In genomic region chr9:114806571-114806970, GRCh38 we compare ENCODE assay signal across 9 cellular contexts. TPM values are rescaled to one million over a fixed set of nuclear protein-coding genes. Genes with fewer than 3 reads are reported as not detected.
DNase-seq lines count a peak whose midpoint lies in the region; ATAC-seq and TF ChIP-seq lines count a peak whose summit lies in the region.
"Had no signal": no experiment of that assay in that cellular context is flagged by ENCODE, and none has a peak within 500 bp of the region (broad histone marks: within the 10 kb centered on the region; RNA-seq: fewer than 3 reads in every experiment).

No MANE protein-coding gene starts in this region.

- no peak overlapping the region for H4K91ac ChIP-seq in mesenchymal stem cell (ENCODE audit: low read length)

- no peak overlapping the region for H4K8ac ChIP-seq in mesenchymal stem cell (ENCODE audit: low read length)

- H3K23ac ChIP-seq in mesenchymal stem cell (ENCODE audit: low read length in 2 of 2): no peak overlapping the region

- H3K9me3 ChIP-seq in MM.1S (replicated peaks; ENCODE audit: insufficient read depth, low read length) (no peaks in the 10 kb centered on the region), mesenchymal stem cell (ENCODE audit: control insufficient read depth, low read length) (no peaks in the 10 kb centered on the region)
- H3K9me3 ChIP-seq: left ventricle myocardium inferior had no signal

- H3K79me1 ChIP-seq in mesenchymal stem cell (replicated peaks; ENCODE audit: low read length, poor library complexity, severe bottlenecking): no peaks in the 10 kb centered on the region

- H2BK5ac ChIP-seq in mesenchymal stem cell (ENCODE audit: low read depth, low read length, poor library complexity, severe bottlenecking): no peak overlapping the region

- no peaks in the 10 kb centered on the region for H3K36me3 Mint-ChIP-seq in endothelial cell (ENCODE audit: low read depth, unreplicated experiment)

- no peaks in the 10 kb centered on the region for H3K9me3 Mint-ChIP-seq in endothelial cell (ENCODE audit: unreplicated experiment)

- H3K27ac ChIP-seq in MM.1S (ENCODE audit: low read length) (no peak overlapping the region; the same call in 1 of the 2 replicates), mesenchymal stem cell (ENCODE audit: low read length, poor library complexity, severe bottlenecking) (no peak overlapping the region), RWPE1 (no peak overlapping the region; the same call in 1 of the 2 replicates)
- H3K27ac ChIP-seq: left ventricle myocardium inferior had no signal

- peak; percentile 34 for ATAC-seq in GM18508 (IDR thresholded peaks at IDR 0.05; ENCODE audit: insufficient read depth, unreplicated experiment)
- ATAC-seq in GM21786 (IDR thresholded peaks at IDR 0.05; ENCODE audit: unreplicated experiment): peak; percentile 39

- no peaks in the 10 kb centered on the region for H3K9me2 ChIP-seq in MM.1S (replicated peaks; ENCODE audit: insufficient read depth, low read length)

- H2BK120ac ChIP-seq in mesenchymal stem cell (ENCODE audit: low read depth, low read length): no peak overlapping the region

- H4K20me1 ChIP-seq in MM.1S (ENCODE audit: insufficient read depth, low read length): no peaks in the 10 kb centered on the region

- TF ChIP-seq CTCF in MM.1S (IDR thresholded peaks at IDR 0.05; ENCODE audit: low read length) (no peak), endothelial cell (IDR thresholded peaks at IDR 0.05; ENCODE audit: unreplicated experiment) (no peak), RWPE1 (conservative IDR thresholded peaks at IDR 0.05; ENCODE audit: low read depth) (no peak)

- H3K4me3 Mint-ChIP-seq in endothelial cell (ENCODE audit: unreplicated experiment): no peak overlapping the region

- H2BK15ac ChIP-seq in mesenchymal stem cell (ENCODE audit: low read depth, poor library complexity, severe bottlenecking): no peak overlapping the region

- no peaks in the 10 kb centered on the region; the same call in 1 of the 2 replicates for H3K27me3 ChIP-seq in MM.1S (replicated peaks; ENCODE audit: insufficient read depth, low read length)
- H3K27me3 ChIP-seq in mesenchymal stem cell (ENCODE audit: control insufficient read depth in 1 of 2, insufficient read depth in 1 of 2, low read length in 2 of 2): no peaks in the 10 kb centered on the region

- H3K4ac ChIP-seq in mesenchymal stem cell (ENCODE audit: low read depth in 1 of 2, low read length in 2 of 2): peak overlapping the region in 1 of 2 experiments; percentile 68

- WGBS in mesenchymal stem cell: 60% methylated on average over 2 of the region's 2 CpGs

- no peaks in the 10 kb centered on the region for H3K27me3 Mint-ChIP-seq in endothelial cell (ENCODE audit: unreplicated experiment)

- H2BK12ac ChIP-seq in mesenchymal stem cell (ENCODE audit: low read length in 2 of 2): no peak overlapping the region

- no peak overlapping the region for H3K14ac ChIP-seq in mesenchymal stem cell (ENCODE audit: low read length in 2 of 2)

- no peaks in the 10 kb centered on the region for H3K79me2 ChIP-seq in MM.1S (ENCODE audit: low read length)

- DNase-seq in MM.1S (no peak), mesenchymal stem cell (no peak), endothelial cell (ENCODE audit: low spot score) (no peak), OCI-M1 (lab: John Stamatoyannopoulos, UW) (no peak), RWPE1 (ENCODE audit: low spot score) (no peak)
- DNase-seq in activated naive CD4-positive, alpha-beta T cell treated with Interleukin-2 at 50 U/mL for 16 hours: no peak
- DNase-seq: left ventricle myocardium inferior had no signal

- H3F3A ChIP-seq in MM.1S (ENCODE audit: insufficient read depth, low read length): peaks cover 18% of the 10 kb centered on the region

- H3K4me1 ChIP-seq in MM.1S (ENCODE audit: low read length) (peaks cover 17% of the 10 kb centered on the region), mesenchymal stem cell (ENCODE audit: control insufficient read depth, insufficient read depth, low read depth, low read length) (peaks cover 11% of the 10 kb centered on the region)

- H2AFZ ChIP-seq in MM.1S (ENCODE audit: low read length): no peak overlapping the region
- H2AFZ ChIP-seq in mesenchymal stem cell (ENCODE audit: low read depth, low read length): no peak overlapping the region

- no peaks in the 10 kb centered on the region for H3K36me3 ChIP-seq in MM.1S (replicated peaks; ENCODE audit: insufficient read depth, low read length)
- H3K36me3 ChIP-seq in mesenchymal stem cell (ENCODE audit: control insufficient read depth in 1 of 2, insufficient read depth in 2 of 2, low read depth in 1 of 2, low read length in 2 of 2): no peaks in the 10 kb centered on the region
- H3K36me3 ChIP-seq: left ventricle myocardium inferior had no signal

- H3K4me2 ChIP-seq in MM.1S (ENCODE audit: low read depth, low read length): peak overlapping the region; percentile 67
- H3K4me2 ChIP-seq in mesenchymal stem cell (ENCODE audit: low read length, poor library complexity, severe bottlenecking): no peak overlapping the region

- peaks cover 3% of the 10 kb centered on the region for H3K4me1 Mint-ChIP-seq in endothelial cell (ENCODE audit: unreplicated experiment)

- no peak overlapping the region for H2AK5ac ChIP-seq in mesenchymal stem cell (ENCODE audit: low read length, severe bottlenecking)

- no peak overlapping the region for H3K27ac Mint-ChIP-seq in endothelial cell (ENCODE audit: unreplicated experiment)

- H3K9ac ChIP-seq in MM.1S (ENCODE audit: low read length) (no peak overlapping the region), mesenchymal stem cell (ENCODE audit: low read length) (no peak overlapping the region)

- CTCF ChIA-PET in RWPE1 (lab: Yijun Ruan, JAX): interaction anchor here (0.6 to 1.5 kb wide), 7 partner anchors 9 to 401 kb away, joined by 3 to 8 read pairs (median 3); no protein-coding TSS in a partner anchor

- peak overlapping the region; percentile 54; the same call in 1 of the 2 replicates for H3K4me3 ChIP-seq in MM.1S (ENCODE audit: low read length)
- no peak overlapping the region for H3K4me3 ChIP-seq in mesenchymal stem cell (ENCODE audit: insufficient read depth in 1 of 2, low read depth in 1 of 2, low read length in 2 of 2)
- H3K4me3 ChIP-seq: left ventricle myocardium inferior had no signal

- POLR2A ChIA-PET in RWPE1 (lab: Yijun Ruan, JAX; ENCODE audit: low non-redundant PET): interaction anchor here (0.6 to 1.0 kb wide), 4 partner anchors 95 to 601 kb away, joined by 3 to 6 read pairs (median 4); partner anchors contain the start of gene ATP6V1G1

- peak overlapping the region; percentile 49 to 54 for H3K18ac ChIP-seq in mesenchymal stem cell (ENCODE audit: low read depth in 1 of 2, low read length in 2 of 2)

RNA-seq across cellular contexts. Expression of gene TNFSF15, which starts 0.7 kb away (rescaled TPM):
- 7.4 TPM for polyA plus RNA-seq in mesenchymal stem cell (2013, experiment 1 of 2)
- 7.3 TPM for polyA plus RNA-seq in mesenchymal stem cell (2013, experiment 2 of 2)
- not detected for total RNA-seq in endothelial cell (ENCODE audit: unreplicated experiment)
